In the genomic region with DNA sequence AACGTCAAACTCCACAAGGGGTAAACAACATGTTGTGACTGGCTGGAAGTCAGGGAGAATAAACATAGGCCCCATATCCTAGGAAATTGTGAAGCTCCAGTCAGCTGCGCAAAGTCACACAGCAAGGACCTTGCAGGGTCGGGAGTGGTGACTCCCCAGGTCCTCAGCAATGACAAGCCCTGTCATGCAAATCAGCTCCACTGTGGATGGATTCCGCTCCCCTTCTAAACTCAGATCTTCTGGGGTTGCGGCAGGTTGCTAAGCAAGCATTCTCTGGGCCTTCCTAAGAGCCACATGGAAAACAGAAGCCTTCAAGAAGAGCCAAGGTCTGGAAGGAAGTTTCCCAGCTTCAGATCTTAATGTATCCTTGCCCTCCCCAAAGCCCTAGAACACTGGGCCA, we compare ENCODE assay signal across 21 cellular contexts. TPM values are rescaled to one million over a fixed set of nuclear protein-coding genes. Genes with fewer than 3 reads are reported as not detected.
"Had no signal": no experiment of that assay in that cellular context is flagged by ENCODE, and none has a peak within 500 bp of the region (broad histone marks: within the 10 kb centered on the region; RNA-seq: fewer than 3 reads in every experiment).

No MANE protein-coding gene starts in this region.

- H3K9me3 ChIP-seq: SK-N-SH had no signal

- H3K9ac ChIP-seq: SK-N-SH had no signal

- H3K9me2 ChIP-seq: SK-N-SH had no signal

- H3K27ac ChIP-seq: HL-60, RWPE1 had no signal

- DNase-seq: KBM-7, NCI-H1092, NCI-H1105 treated with DMSO at 0.1 percent for 48 hours, NCI-H1417 treated with DMSO at 0.1 percent for 48 hours, NCI-H187, NCI-H2029, NCI-H2081 treated with DMSO at 0.1 percent for 48 hours, NCI-H2171, NCI-H226, NCI-H446, NCI-H510A, NCI-H524 treated with DMSO at 0.1 percent for 48 hours, NCI-H69, NCI-H774, SHP77, SK-N-SH had no signal

- H3K4me2 ChIP-seq: SK-N-SH had no signal

RNA-seq across cellular contexts. Expression of a gene that starts 37.6 kb away (rescaled TPM):
- total RNA-seq: LHCN-M2, MCF 10A, SK-MEL-5 had no signal
- polyA plus RNA-seq: SK-N-SH had no signal
